Comparison of ENCODE assay signal across 8 cellular contexts in genomic region chr1:101309334-101310221, GRCh38.
A peak's percentile ranks its signal among the peaks of the same experiment; 100 is the strongest.
DNase-seq lines count a peak whose midpoint lies in the region; ATAC-seq, FAIRE-seq and TF ChIP-seq lines count a peak whose summit lies in the region.

No MANE protein-coding gene starts in this region.

- peak; percentile 43 for ATAC-seq in GM21360 (IDR thresholded peaks at IDR 0.05; ENCODE audit: unreplicated experiment)
- ATAC-seq in thoracic aorta (ENCODE audit: insufficient number of reproducible peaks, low FRiP score, low read depth), result no peak

- no peaks in the 10 kb centered on the region for H3K9me3 ChIP-seq in thoracic aorta

- H3K27me3 ChIP-seq in thoracic aorta (replicated peaks; ENCODE audit: insufficient read depth), result no peaks in the 10 kb centered on the region

- no peak overlapping the region for H3K27ac ChIP-seq in thoracic aorta

- H3K36me3 ChIP-seq in thoracic aorta, result no peaks in the 10 kb centered on the region

- FAIRE-seq in D721Med (lab: Jason Lieb, UNC) (no peak), HTR-8/SVneo (lab: Jason Lieb, UNC) (no peak), RCC 7860 (lab: Jason Lieb, UNC) (peak; percentile 45)

- DNase-seq in D721Med (ENCODE audit: insufficient read length, low spot score) (peak; percentile 50), HTR-8/SVneo (ENCODE audit: insufficient read length, low spot score) (peak; percentile 23), RCC 7860 (ENCODE audit: low spot score) (peak; percentile 44), foreskin melanocyte (peak; percentile 28), non-pigmented ciliary epithelial cell (ENCODE audit: low read depth) (peak; percentile 28), thoracic aorta (ENCODE audit: low spot score) (no peak)
- peak; percentile 87 for DNase-seq in activated effector memory CD4-positive, alpha-beta T cell treated with anti-CD3 and anti-CD28 coated beads, Interleukin-2, amount 50 U/mL, for 16 hours

- H3K4me1 ChIP-seq in thoracic aorta (ENCODE audit: control insufficient read depth in 1 of 2, low read depth in 2 of 2), result peaks cover 2 to 7% of the 10 kb centered on the region in 2 donors

- TF ChIP-seq CTCF in D721Med (IDR thresholded peaks at IDR 0.05; ENCODE audit: insufficient read depth, missing control alignments) (peak; percentile 95), thoracic aorta (IDR thresholded peaks at IDR 0.05) (peak; percentile 79)

- H3K4me3 ChIP-seq in thoracic aorta, result peak overlapping the region; percentile 64
